8 cellular contexts compared by ENCODE assay signal in genomic region chr9:101235105-101235866, GRCh38.
DNase-seq lines count a peak whose midpoint lies in the region; ATAC-seq and TF ChIP-seq lines count a peak whose summit lies in the region.

No MANE protein-coding gene starts in this region.

- WGBS in neuronal stem cell (ENCODE audit: extremely low coverage in 2 of 2, insufficient read length in 2 of 2, insufficient replicate concordance in 1 of 2), 2 donors = no CpG with 5 or more reads among the region's 6 CpGs

- TF ChIP-seq CTCF in AG10803 (conservative IDR thresholded peaks at IDR 0.05; ENCODE audit: low read length) = peak; percentile 24; the same call in 1 of the 2 replicates

- H3K23ac ChIP-seq in neuronal stem cell (ENCODE audit: low read depth, low read length, poor library complexity) = no peak overlapping the region

- no peak overlapping the region for H3K4ac ChIP-seq in neuronal stem cell (ENCODE audit: low read length)

- no peak overlapping the region for H4K91ac ChIP-seq in neuronal stem cell (ENCODE audit: low read depth, low read length, poor library complexity)

- H2BK120ac ChIP-seq in neuronal stem cell (ENCODE audit: low read depth, low read length) = no peak overlapping the region

- peaks cover 0 to 2% (median 0%) of the 10 kb centered on the region in 3 experiments for H3K27me3 ChIP-seq in neuronal stem cell (ENCODE audit: control insufficient read depth in 3 of 3, insufficient read depth in 3 of 3, low read depth in 1 of 3, low read length in 3 of 3)

- H3K36me3 ChIP-seq in neuronal stem cell (replicated peaks in 1 of 2; ENCODE audit: control insufficient read depth in 2 of 2, insufficient read depth in 2 of 2, low read length in 2 of 2) = no peaks in the 10 kb centered on the region

- H3K27ac ChIP-seq in neuronal stem cell (replicated peaks; ENCODE audit: low read length) = no peak overlapping the region

- no peak overlapping the region for H2AK5ac ChIP-seq in neuronal stem cell (ENCODE audit: low read depth, low read length)

- ATAC-seq in GM21528 (IDR thresholded peaks at IDR 0.05; ENCODE audit: low FRiP score, unreplicated experiment) (peak; percentile 63), GM18498 (IDR thresholded peaks at IDR 0.05; ENCODE audit: unreplicated experiment) (no peak), GM18873 (IDR thresholded peaks at IDR 0.05; ENCODE audit: low FRiP score, unreplicated experiment) (no peak)

- H4K8ac ChIP-seq in neuronal stem cell (ENCODE audit: low read depth, low read length) = no peak overlapping the region

- H3K4me1 ChIP-seq in neuronal stem cell (ENCODE audit: control insufficient read depth in 2 of 2, insufficient read depth in 1 of 2, low read depth in 1 of 2, low read length in 2 of 2) = peaks cover 0 to 1% of the 10 kb centered on the region in 2 donors

- H3K18ac ChIP-seq in neuronal stem cell (ENCODE audit: low read length) = no peak overlapping the region

- no peak overlapping the region for H2BK5ac ChIP-seq in neuronal stem cell (ENCODE audit: low read length)

- H3K9me3 ChIP-seq in neuronal stem cell (replicated peaks in 1 of 2; ENCODE audit: control insufficient read depth in 2 of 2, insufficient read depth in 1 of 2, low read depth in 1 of 2, low read length in 2 of 2) = no peaks in the 10 kb centered on the region

- H3K4me3 ChIP-seq in AG10803 (ENCODE audit: low read length) = no peak overlapping the region
- H3K4me3 ChIP-seq in neuronal stem cell (ENCODE audit: low read length in 2 of 2) = no peak overlapping the region

- H3K9ac ChIP-seq in neuronal stem cell (ENCODE audit: low read depth, low read length, poor library complexity) = no peak overlapping the region

- H3K4me2 ChIP-seq in neuronal stem cell (ENCODE audit: insufficient read depth, low read length, poor library complexity, severe bottlenecking) = no peak overlapping the region

- H2AFZ ChIP-seq in neuronal stem cell (ENCODE audit: low read length) = no peak overlapping the region

- no peak overlapping the region for H3K14ac ChIP-seq in neuronal stem cell (ENCODE audit: low read length)

- H3K79me1 ChIP-seq in neuronal stem cell (ENCODE audit: low read depth, low read length) = no peaks in the 10 kb centered on the region

- no peak overlapping the region for H2BK15ac ChIP-seq in neuronal stem cell (ENCODE audit: low read length)

- H2BK12ac ChIP-seq in neuronal stem cell (ENCODE audit: low read length) = no peak overlapping the region

- DNase-seq in AG10803 (ENCODE audit: low read depth) (peak; percentile 12), NCI-H2227 treated with DMSO at 0.1 percent for 48 hours (lab: John Stamatoyannopoulos, UW) (peak; percentile 23), cerebellar cortex (ENCODE audit: low spot score) (peak; percentile 33), neuronal stem cell (ENCODE audit: low spot score) (peak; percentile 36), ecto neural progenitor cell (ENCODE audit: low spot score) (no peak)
